In genomic region chr6:166341464-166341863, GRCh38 we compare ENCODE assay signal across 8 cellular contexts. TPM values are rescaled to one million over a fixed set of nuclear protein-coding genes. Genes with fewer than 3 reads are reported as not detected.
DNase-seq lines count a peak whose midpoint lies in the region; ATAC-seq and TF ChIP-seq lines count a peak whose summit lies in the region.

No MANE protein-coding gene starts in this region.

- intact Hi-C loops in activated CD4-positive, alpha-beta T cell treated with anti-CD3 and anti-CD28 coated beads, Interleukin-2, amount 10 ng/mL, durations not matched to agents 24 days and 14 days (cut with micrococcal nuclease): loop anchor here (5.0 kb wide), 1 partner anchor 146 kb away; no protein-coding TSS in a partner anchor
- intact Hi-C loops in activated B cell treated with CpG ODN at 0.5 μM for 24 hours (cut with micrococcal nuclease): loop anchor here (1.0 to 10.0 kb wide), 5 partner anchors 8 to 813 kb away; partner anchors contain the start of genes CEP43, GPR31 and RPS6KA2
- intact Hi-C loops in testis (cut with DNase I; ENCODE audit: low total_unique reads): no loop called here

- H3K9me3 ChIP-seq in iPS-18c (ENCODE audit: control insufficient read depth, insufficient read depth, low read length): no peaks in the 10 kb centered on the region
- no peaks in the 10 kb centered on the region for H3K9me3 ChIP-seq in testis

- H3K4me3 Mint-ChIP-seq in activated CD4-positive, alpha-beta T cell treated with anti-CD3 and anti-CD28 coated beads, Interleukin-2, amount 10 ng/mL, durations not matched to agents 24 days and 14 days: peak overlapping the region; percentile 99
- peak overlapping the region; percentile 92 for H3K4me3 Mint-ChIP-seq in activated B cell treated with CpG ODN at 0.5 μM for 24 hours

- peak; percentile 65 for DNase-seq in activated CD4-positive, alpha-beta T cell treated with anti-CD3 and anti-CD28 coated beads, Interleukin-2, amount 10 ng/mL, durations not matched to agents 24 days and 14 days
- DNase-seq in activated CD4-positive, alpha-beta T cell treated with anti-CD3 and anti-CD28 coated beads, Interleukin-2, amount 50 U/mL, for 4 hours: no peak
- no peak for DNase-seq in activated B cell treated with CpG ODN at 0.5 μM for 24 hours
- DNase-seq in testis: no peak
- DNase-seq in foreskin melanocyte: no peak
- no peak for DNase-seq in activated CD8-positive, alpha-beta memory T cell treated with anti-CD3 and anti-CD28 coated beads for 24 hours

- TF ChIP-seq POLR2A in testis (IDR thresholded peaks at IDR 0.05): no peak

- H3K4me3 ChIP-seq in iPS-18c (ENCODE audit: insufficient read depth, low read depth, low read length) (peak overlapping the region; percentile 94), testis (peak overlapping the region; percentile 89 to 97)

- peaks cover 16% of the 10 kb centered on the region for H3K4me1 ChIP-seq in testis

- no peaks in the 10 kb centered on the region for H3K27me3 ChIP-seq in testis

- WGBS in testis, 2 donors: 12 to 14% methylated on average over 7 of the region's 7 CpGs

- no peak overlapping the region for H3K27ac ChIP-seq in testis

- ATAC-seq in activated B cell treated with CpG ODN at 0.5 μM for 24 hours (ENCODE audit: low read depth) (peak; percentile 12), GM19023 (IDR thresholded peaks at IDR 0.05; ENCODE audit: unreplicated experiment) (no peak)

- H3K36me3 Mint-ChIP-seq in activated CD4-positive, alpha-beta T cell treated with anti-CD3 and anti-CD28 coated beads, Interleukin-2, amount 10 ng/mL, durations not matched to agents 24 days and 14 days (ENCODE audit: low read depth): peaks cover 7% of the 10 kb centered on the region
- peaks cover 7% of the 10 kb centered on the region for H3K36me3 Mint-ChIP-seq in activated B cell treated with CpG ODN at 0.5 μM for 24 hours (ENCODE audit: low read depth)

- H3K36me3 ChIP-seq in testis (ENCODE audit: low read depth, missing control alignments): no peaks in the 10 kb centered on the region

- CTCF ChIA-PET in activated B cell treated with CpG ODN at 0.5 μM for 24 hours (lab: Charles Lee): interaction anchor here (0.6 to 3.2 kb wide), 3 partner anchors 22 to 873 kb away, joined by 3 to 16 read pairs (median 4); no protein-coding TSS in a partner anchor

- TF ChIP-seq CTCF in activated B cell treated with CpG ODN at 0.5 μM for 24 hours (IDR thresholded peaks at IDR 0.05) (no peak), testis (IDR thresholded peaks at IDR 0.05) (no peak)

- H3K4me1 Mint-ChIP-seq in activated CD4-positive, alpha-beta T cell treated with anti-CD3 and anti-CD28 coated beads, Interleukin-2, amount 10 ng/mL, durations not matched to agents 24 days and 14 days: peaks cover 11% of the 10 kb centered on the region
- peaks cover 16% of the 10 kb centered on the region for H3K4me1 Mint-ChIP-seq in activated B cell treated with CpG ODN at 0.5 μM for 24 hours

- H3K9me3 Mint-ChIP-seq in activated CD4-positive, alpha-beta T cell treated with anti-CD3 and anti-CD28 coated beads, Interleukin-2, amount 10 ng/mL, durations not matched to agents 24 days and 14 days: no peaks in the 10 kb centered on the region
- no peaks in the 10 kb centered on the region for H3K9me3 Mint-ChIP-seq in activated B cell treated with CpG ODN at 0.5 μM for 24 hours

- POLR2A ChIA-PET in activated B cell treated with CpG ODN at 0.5 μM for 24 hours (lab: Charles Lee): interaction anchor here (0.7 to 4.6 kb wide), 8 partner anchors 8 to 753 kb away, joined by 3 to 33 read pairs (median 8); no protein-coding TSS in a partner anchor

- H3K27ac Mint-ChIP-seq in activated CD4-positive, alpha-beta T cell treated with anti-CD3 and anti-CD28 coated beads, Interleukin-2, amount 10 ng/mL, durations not matched to agents 24 days and 14 days: peak overlapping the region; percentile 93
- H3K27ac Mint-ChIP-seq in activated B cell treated with CpG ODN at 0.5 μM for 24 hours: peak overlapping the region; percentile 89

- peaks cover 4% of the 10 kb centered on the region for H3K27me3 Mint-ChIP-seq in activated CD4-positive, alpha-beta T cell treated with anti-CD3 and anti-CD28 coated beads, Interleukin-2, amount 10 ng/mL, durations not matched to agents 24 days and 14 days
- no peaks in the 10 kb centered on the region for H3K27me3 Mint-ChIP-seq in activated B cell treated with CpG ODN at 0.5 μM for 24 hours

RNA-seq across cellular contexts. Expression of gene SFT2D1, which starts 0.9 kb away (rescaled TPM):
- total RNA-seq in activated CD4-positive, alpha-beta T cell treated with anti-CD3 and anti-CD28 coated beads, Interleukin-2, amount 10 ng/mL, durations not matched to agents 24 days and 14 days: 56.9 and 61.2 TPM in 2 replicates
- 44.6 and 49.5 TPM in 2 replicates for total RNA-seq in activated B cell treated with CpG ODN at 0.5 μM for 24 hours
- total RNA-seq in testis: 10 to 100 TPM; 45.7 to 64.6 TPM
- 68.3 TPM for polyA plus RNA-seq in testis (ENCODE audit: insufficient read depth, low read depth, low replicate concordance)

RNA-seq across cellular contexts. Expression of gene PRR18, which starts 33.3 kb away (rescaled TPM):
- not detected in 2 replicates for total RNA-seq in activated CD4-positive, alpha-beta T cell treated with anti-CD3 and anti-CD28 coated beads, Interleukin-2, amount 10 ng/mL, durations not matched to agents 24 days and 14 days
- total RNA-seq in activated B cell treated with CpG ODN at 0.5 μM for 24 hours (0.10 TPM in 1 of 2 replicates, not detected in the other), testis (under 1 TPM; 0.39 to 0.62 TPM)
- polyA plus RNA-seq in testis (ENCODE audit: insufficient read depth, low read depth, low replicate concordance): 0.16 TPM

RNA-seq across cellular contexts. Expression of gene MPC1, which starts 41.3 kb away (rescaled TPM):
- total RNA-seq in activated CD4-positive, alpha-beta T cell treated with anti-CD3 and anti-CD28 coated beads, Interleukin-2, amount 10 ng/mL, durations not matched to agents 24 days and 14 days: 17.1 and 18.1 TPM in 2 replicates
- total RNA-seq in activated B cell treated with CpG ODN at 0.5 μM for 24 hours (16.7 and 17.3 TPM in 2 replicates), testis (10 to 100 TPM; 22.5 to 24.0 TPM)
- 54.2 TPM for polyA plus RNA-seq in testis (ENCODE audit: insufficient read depth, low read depth, low replicate concordance)
